ENCODE assay signal across 8 cellular contexts in genomic region chr3:82133070-82133606, GRCh38.
DNase-seq lines count a peak whose midpoint lies in the region; ATAC-seq and TF ChIP-seq lines count a peak whose summit lies in the region.

No MANE protein-coding gene starts in this region.

- no peak overlapping the region for H3K27ac ChIP-seq in CD8-positive, alpha-beta T cell (ENCODE audit: low read depth, low read length)
- H3K27ac ChIP-seq in neutrophil, result no peak overlapping the region

- no peak overlapping the region for H3K27ac Mint-ChIP-seq in CD8-positive, alpha-beta T cell

- intact Hi-C loops in CD8-positive, alpha-beta T cell (cut with DNase I, micrococcal nuclease), result loop anchor here (1.0 to 5.0 kb wide), 4 partner anchors 466 to 643 kb away; no protein-coding TSS in a partner anchor

- POLR2A ChIA-PET in CD8-positive, alpha-beta T cell (lab: Charles Lee), result no interaction called here

- H3K9me3 ChIP-seq in CD8-positive, alpha-beta T cell (ENCODE audit: low read length), result no peaks in the 10 kb centered on the region
- no peaks in the 10 kb centered on the region for H3K9me3 ChIP-seq in neutrophil

- H3K36me3 ChIP-seq in CD8-positive, alpha-beta T cell (ENCODE audit: insufficient read depth, low read length), result no peaks in the 10 kb centered on the region
- no peaks in the 10 kb centered on the region for H3K36me3 ChIP-seq in neutrophil

- CTCF ChIA-PET in CD8-positive, alpha-beta T cell (lab: Charles Lee), result interaction anchor here (1.0 to 2.6 kb wide), 5 partner anchors 9 to 648 kb away, joined by 3 to 12 read pairs (median 5); no protein-coding TSS in a partner anchor

- peak; percentile 72 for TF ChIP-seq CTCF in CD8-positive, alpha-beta T cell (IDR thresholded peaks at IDR 0.05)
- TF ChIP-seq CTCF in fibroblast of villous mesenchyme (IDR thresholded peaks at IDR 0.05; ENCODE audit: insufficient read depth, low read depth, low read length) (peak; percentile 89), neutrophil (IDR thresholded peaks at IDR 0.05) (peak; percentile 87)

- DNase-seq in CD8-positive, alpha-beta T cell, result peak in 6 of 7 experiments; percentile 8 to 53 (median 30)
- DNase-seq in NCI-H510A (lab: John Stamatoyannopoulos, UW), result peak; percentile 5
- peak; percentile 60 for DNase-seq in activated CD8-positive, alpha-beta memory T cell treated with anti-CD3 and anti-CD28 coated beads, Interleukin-2, amount 50 U/mL, for 48 hours
- peak; percentile 59 for DNase-seq in fibroblast of villous mesenchyme (ENCODE audit: low read depth)
- no peak for DNase-seq in COR-L47 (lab: John Stamatoyannopoulos, UW)

- no peaks in the 10 kb centered on the region for H3K4me1 Mint-ChIP-seq in CD8-positive, alpha-beta T cell (ENCODE audit: low read depth)

- no peaks in the 10 kb centered on the region for H3K27me3 Mint-ChIP-seq in CD8-positive, alpha-beta T cell (ENCODE audit: low read depth)

- peak; percentile 51 for ATAC-seq in CD8-positive, alpha-beta T cell
- ATAC-seq in GM18873 (IDR thresholded peaks at IDR 0.05; ENCODE audit: low FRiP score, unreplicated experiment) (peak; percentile 87), HG03060 (IDR thresholded peaks at IDR 0.05; ENCODE audit: low read depth, unreplicated experiment) (peak; percentile 55)

- H3K27me3 ChIP-seq in CD8-positive, alpha-beta T cell (ENCODE audit: insufficient read depth, low read length), result no peaks in the 10 kb centered on the region
- H3K27me3 ChIP-seq in neutrophil, result no peaks in the 10 kb centered on the region

- no peaks in the 10 kb centered on the region for H3K9me3 Mint-ChIP-seq in CD8-positive, alpha-beta T cell

- H3K4me3 ChIP-seq in CD8-positive, alpha-beta T cell (ENCODE audit: low read depth, low read length), result no peak overlapping the region
- H3K4me3 ChIP-seq in fibroblast of villous mesenchyme (ENCODE audit: low read depth, low read length), result no peak overlapping the region
- no peak overlapping the region for H3K4me3 ChIP-seq in neutrophil (ENCODE audit: low read depth in 1 of 2, low read length in 1 of 2)

- H3K4me3 Mint-ChIP-seq in CD8-positive, alpha-beta T cell, result no peak overlapping the region

- H3K36me3 Mint-ChIP-seq in CD8-positive, alpha-beta T cell, result no peaks in the 10 kb centered on the region

- H3K4me1 ChIP-seq in CD8-positive, alpha-beta T cell (ENCODE audit: insufficient read depth, low read length), result no peaks in the 10 kb centered on the region
- peaks cover 18 to 23% of the 10 kb centered on the region in 2 experiments for H3K4me1 ChIP-seq in neutrophil (ENCODE audit: control insufficient read depth in 1 of 2, insufficient read depth in 1 of 2, low read depth in 1 of 2, low read length in 1 of 2)
